7 cellular contexts compared by ENCODE assay signal in the genomic region with DNA sequence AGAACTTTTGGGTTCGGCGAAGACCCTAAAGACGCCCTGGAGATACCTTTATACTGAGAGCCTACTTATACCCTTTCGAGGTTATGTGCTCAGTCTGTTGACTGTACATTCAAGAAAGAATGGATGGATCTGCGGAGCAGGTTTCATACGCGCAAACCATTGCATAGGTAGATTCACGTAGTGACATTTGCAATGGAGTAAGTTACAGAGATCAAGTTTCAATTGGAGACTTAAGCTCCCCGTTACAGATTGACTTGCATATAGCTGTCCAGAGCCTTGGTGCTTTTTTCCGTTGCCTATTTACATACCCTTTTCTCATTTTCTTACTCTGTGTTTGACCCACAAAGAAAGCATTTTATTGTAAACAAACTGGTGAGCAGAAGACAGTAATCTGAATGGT. TPM values are rescaled to one million over a fixed set of nuclear protein-coding genes. Genes with fewer than 3 reads are reported as not detected.
DNase-seq lines count a peak whose midpoint lies in the region; ATAC-seq, FAIRE-seq and TF ChIP-seq lines count a peak whose summit lies in the region.

No MANE protein-coding gene starts in this region.

- 2 to 6% (median 6%) methylated on average over 10 of the region's 10 CpGs for WGBS in small intestine, 3 donors

- no peaks in the 10 kb centered on the region for H3K9me3 ChIP-seq in HEK293 (ENCODE audit: control insufficient read depth, insufficient read depth, low read depth, low read length)
- no peaks in the 10 kb centered on the region for H3K9me3 ChIP-seq in small intestine (ENCODE audit: control insufficient read depth, low read depth)

- H3K36me3 ChIP-seq in HEK293 (ENCODE audit: control insufficient read depth in 2 of 2, insufficient read depth in 1 of 2, low read length in 2 of 2) (peaks cover 13 to 27% of the 10 kb centered on the region in 2 experiments), small intestine (ENCODE audit: control insufficient read depth in 2 of 2, insufficient read depth in 2 of 2, low read length in 2 of 2) (peaks cover 0 to 5% of the 10 kb centered on the region in 2 donors)

- peak overlapping the region; percentile 96; the same call in 1 of the 2 replicates for H3K27ac ChIP-seq in HEK293 (ENCODE audit: extremely low read depth, low read depth, low read length)
- H3K27ac ChIP-seq in VCaP = peak overlapping the region; percentile 95
- H3K27ac ChIP-seq in foreskin keratinocyte = peak overlapping the region; percentile 97
- no peak overlapping the region for H3K27ac ChIP-seq in small intestine (ENCODE audit: low read depth in 1 of 2, low read length in 1 of 2)

- DNase-seq in foreskin keratinocyte = peak in 1 of 2 donors; percentile 15
- DNase-seq in small intestine = no peak
- DNase-seq in ureter (ENCODE audit: low spot score) = no peak

- H3K4me1 ChIP-seq in HEK293 (ENCODE audit: control insufficient read depth, insufficient read depth, low read length) = peaks cover 4% of the 10 kb centered on the region; the same call in 1 of the 2 replicates
- H3K4me1 ChIP-seq in foreskin keratinocyte = peaks cover 9% of the 10 kb centered on the region
- H3K4me1 ChIP-seq in small intestine (ENCODE audit: control insufficient read depth in 2 of 2, insufficient read depth in 1 of 2, low read depth in 1 of 2, low read length in 1 of 2) = peaks cover 6 to 15% of the 10 kb centered on the region in 2 donors

- TF ChIP-seq CTCF in HEK293 (tag by site-specific recombination; IDR thresholded peaks at IDR 0.05) = no peak
- TF ChIP-seq CTCF in VCaP (conservative IDR thresholded peaks at IDR 0.05) = no peak
- TF ChIP-seq CTCF in foreskin keratinocyte (conservative IDR thresholded peaks at IDR 0.05) = no peak

- POLR2A ChIA-PET in HEK293 (lab: Yijun Ruan, JAX) = interaction anchor here (1.6 kb wide), 1 partner anchor 407 kb away, joined by 4 read pairs; a partner anchor contains a TSS

- H3K27me3 ChIP-seq in foreskin keratinocyte (no peaks in the 10 kb centered on the region), small intestine (ENCODE audit: control insufficient read depth in 2 of 2, insufficient read depth in 2 of 2, low read length in 2 of 2) (no peaks in the 10 kb centered on the region)

- ATAC-seq in foreskin keratinocyte = no peak
- no peak for ATAC-seq in HG03521 (IDR thresholded peaks at IDR 0.05; ENCODE audit: unreplicated experiment)
- no peak for ATAC-seq in GM18867 (IDR thresholded peaks at IDR 0.05; ENCODE audit: unreplicated experiment)

- CTCF ChIA-PET in HEK293 (lab: Yijun Ruan, JAX) = interaction anchor here (0.6 to 2.0 kb wide), 7 partner anchors 9 to 544 kb away, joined by 3 to 9 read pairs (median 3); no protein-coding TSS in a partner anchor

- no peak for FAIRE-seq in small intestine (lab: Jason Lieb, UNC)

- H3K4me3 ChIP-seq in HEK293 (ENCODE audit: low read depth, low read length) = peak overlapping the region; percentile 91
- H3K4me3 ChIP-seq in small intestine (ENCODE audit: low read depth in 1 of 2, low read length in 2 of 2) = peak overlapping the region; percentile 93 to 100

TF ChIP-seq in HEK293, 187 proteins besides CTCF, POLR2A, EP300 and RAD21:
- TF ChIP-seq ZBTB17 (tag by site-specific recombination; IDR thresholded peaks at IDR 0.05) (peak; percentile 33; the same call in 1 of the 2 replicates), ZNF175 (tag by site-specific recombination; IDR thresholded peaks at IDR 0.05) (no peak)

RNA-seq across cellular contexts. Expression of a gene that starts 0.9 kb away (rescaled TPM):
- total RNA-seq in foreskin keratinocyte (161 and 174 TPM in 2 replicates), ureter (102 TPM)
- polyA plus RNA-seq in foreskin keratinocyte (146 and 166 TPM in 2 replicates), small intestine (10 to 100 TPM; 49.8 to 75.1 (median 69.2) TPM)

RNA-seq across cellular contexts. Expression of a gene that starts 20.3 kb away (rescaled TPM):
- total RNA-seq in foreskin keratinocyte (not detected in 2 replicates), ureter (1.0 TPM)
- polyA plus RNA-seq in foreskin keratinocyte (not detected in 2 replicates), small intestine (10 to 100 TPM in 1 of 3 donors, 1 to 10 TPM in 2; 6.5 to 17.4 (median 7.6) TPM)

Comparison
In these comparisons a context has a peak if more than half of its experiments do, and no peak if none do; other contexts are left out.
1. H3K27ac ChIP-seq: peak in HEK293 (single experiment), VCaP (single experiment) and foreskin keratinocyte (single experiment); none in small intestine (0 of 2).